ENCODE assay signal across 9 cellular contexts in genomic region chr1:12179111-12179519, GRCh38. TPM values are rescaled to one million over a fixed set of nuclear protein-coding genes. Genes with fewer than 3 reads are reported as not detected.
A peak's percentile ranks its signal among the peaks of the same experiment; 100 is the strongest.
DNase-seq lines count a peak whose midpoint lies in the region; ATAC-seq and TF ChIP-seq lines count a peak whose summit lies in the region.
"Had no signal": no experiment of that assay in that cellular context is flagged by ENCODE, and none has a peak within 500 bp of the region (broad histone marks: within the 10 kb centered on the region; RNA-seq: fewer than 3 reads in every experiment).

No MANE protein-coding gene starts in this region.

- H3K9me3 ChIP-seq in SJSA1 (replicated peaks) (no peaks in the 10 kb centered on the region), muscle layer of duodenum (ENCODE audit: control insufficient read depth in 1 of 2, low read length in 2 of 2) (no peaks in the 10 kb centered on the region)

- peaks cover 80% of the 10 kb centered on the region for H3K4me1 Mint-ChIP-seq in activated naive CD8-positive, alpha-beta T cell treated with anti-CD3 and anti-CD28 coated beads, Interleukin-2, amount 10 ng/mL, durations not matched to agents 7 days and 5 days

- peaks cover 36% of the 10 kb centered on the region for H3K36me3 Mint-ChIP-seq in activated naive CD8-positive, alpha-beta T cell treated with anti-CD3 and anti-CD28 coated beads, Interleukin-2, amount 10 ng/mL, durations not matched to agents 7 days and 5 days
- H3K36me3 Mint-ChIP-seq: brain had no signal

- H3K9me3 Mint-ChIP-seq in activated naive CD8-positive, alpha-beta T cell treated with anti-CD3 and anti-CD28 coated beads, Interleukin-2, amount 10 ng/mL, durations not matched to agents 7 days and 5 days = no peaks in the 10 kb centered on the region

- peak overlapping the region; percentile 91 for H3K27ac Mint-ChIP-seq in activated naive CD8-positive, alpha-beta T cell treated with anti-CD3 and anti-CD28 coated beads, Interleukin-2, amount 10 ng/mL, durations not matched to agents 7 days and 5 days

- POLR2A ChIA-PET in activated naive CD8-positive, alpha-beta T cell treated with anti-CD3 and anti-CD28 coated beads, Interleukin-2, amount 10 ng/mL, durations not matched to agents 7 days and 5 days (lab: Charles Lee) = interaction anchor here (0.5 to 4.3 kb wide), 12 partner anchors 8 to 269 kb away, joined by 3 to 67 read pairs (median 8); partner anchors contain the start of gene TNFRSF1B

- no peaks in the 10 kb centered on the region for H3K27me3 Mint-ChIP-seq in activated naive CD8-positive, alpha-beta T cell treated with anti-CD3 and anti-CD28 coated beads, Interleukin-2, amount 10 ng/mL, durations not matched to agents 7 days and 5 days

- H3K27ac ChIP-seq in SJSA1 (peak overlapping the region; percentile 23; the same call in 1 of the 2 replicates), muscle layer of duodenum (ENCODE audit: low read length) (peak overlapping the region; percentile 61), substantia nigra (ENCODE audit: low read depth, low read length, poor library complexity, severe bottlenecking) (peak overlapping the region; percentile 62)

- H3K4me3 Mint-ChIP-seq in activated naive CD8-positive, alpha-beta T cell treated with anti-CD3 and anti-CD28 coated beads, Interleukin-2, amount 10 ng/mL, durations not matched to agents 7 days and 5 days = peak overlapping the region; percentile 79
- H3K4me3 Mint-ChIP-seq: brain had no signal

- no peak overlapping the region for H3K4me3 ChIP-seq in SJSA1
- no peak overlapping the region for H3K4me3 ChIP-seq in muscle layer of duodenum (ENCODE audit: low read depth in 1 of 2, low read length in 2 of 2)

- DNase-seq in A172 (ENCODE audit: low spot score) (peak; percentile 58), SJSA1 (ENCODE audit: low read depth in 1 of 2, low spot score in 2 of 2) (peak; percentile 52 to 87), substantia nigra (lab: John Stamatoyannopoulos, UW) (peak in 3 of 49 donors; percentile 26 to 41 (median 29))
- peak; percentile 77 for DNase-seq in activated naive CD8-positive, alpha-beta T cell treated with anti-CD3 and anti-CD28 coated beads, Interleukin-2, amount 10 ng/mL, durations not matched to agents 7 days and 5 days

- no peaks in the 10 kb centered on the region for H3K27me3 ChIP-seq in SJSA1 (replicated peaks)
- H3K27me3 ChIP-seq in muscle layer of duodenum (ENCODE audit: low read depth, low read length) = no peaks in the 10 kb centered on the region

- ATAC-seq in activated naive CD8-positive, alpha-beta T cell treated with anti-CD3 and anti-CD28 coated beads, Interleukin-2, amount 10 ng/mL, durations not matched to agents 7 days and 5 days (ENCODE audit: low read depth) = peak; percentile 58
- ATAC-seq in GM21526 (IDR thresholded peaks at IDR 0.05; ENCODE audit: low FRiP score, unreplicated experiment) = no peak
- no peak; the same call in 1 of the 3 replicates for ATAC-seq in SK-N-SH treated with all-trans-retinoic acid at 6 μM for 48 hours
- ATAC-seq in GM21423 (IDR thresholded peaks at IDR 0.05; ENCODE audit: unreplicated experiment) = no peak

- H3K36me3 ChIP-seq in SJSA1 (no peaks in the 10 kb centered on the region), muscle layer of duodenum (ENCODE audit: control insufficient read depth in 1 of 2, insufficient read depth in 2 of 2, low read length in 2 of 2) (no peaks in the 10 kb centered on the region)

- H3K4me1 ChIP-seq in SJSA1 (replicated peaks) (peaks cover 21% of the 10 kb centered on the region), muscle layer of duodenum (ENCODE audit: control insufficient read depth in 1 of 2, insufficient read depth in 2 of 2, low read length in 2 of 2) (peaks cover 7 to 65% of the 10 kb centered on the region in 2 donors)

TF ChIP-seq in SK-N-SH treated with all-trans-retinoic acid at 6 μM for 48 hours, 23 proteins besides CTCF, POLR2A, EP300 and RAD21:
- TF ChIP-seq, protein P1, sequence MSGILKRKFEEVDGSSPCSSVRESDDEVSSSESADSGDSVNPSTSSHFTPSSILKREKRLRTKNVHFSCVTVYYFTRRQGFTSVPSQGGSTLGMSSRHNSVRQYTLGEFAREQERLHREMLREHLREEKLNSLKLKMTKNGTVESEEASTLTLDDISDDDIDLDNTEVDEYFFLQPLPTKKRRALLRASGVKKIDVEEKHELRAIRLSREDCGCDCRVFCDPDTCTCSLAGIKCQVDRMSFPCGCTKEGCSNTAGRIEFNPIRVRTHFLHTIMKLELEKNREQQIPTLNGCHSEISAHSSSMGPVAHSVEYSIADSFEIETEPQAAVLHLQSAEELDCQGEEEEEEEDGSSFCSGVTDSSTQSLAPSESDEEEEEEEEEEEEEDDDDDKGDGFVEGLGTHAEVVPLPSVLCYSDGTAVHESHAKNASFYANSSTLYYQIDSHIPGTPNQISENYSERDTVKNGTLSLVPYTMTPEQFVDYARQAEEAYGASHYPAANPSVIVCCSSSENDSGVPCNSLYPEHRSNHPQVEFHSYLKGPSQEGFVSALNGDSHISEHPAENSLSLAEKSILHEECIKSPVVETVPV (CRISPR knock-in tag; IDR thresholded peaks at IDR 0.05) = no peak
- TF ChIP-seq ZC3H10 (CRISPR knock-in tag; IDR thresholded peaks at IDR 0.05) = no peak
- TF ChIP-seq RARB (CRISPR knock-in tag; IDR thresholded peaks at IDR 0.05) = no peak
- TF ChIP-seq, protein P2, sequence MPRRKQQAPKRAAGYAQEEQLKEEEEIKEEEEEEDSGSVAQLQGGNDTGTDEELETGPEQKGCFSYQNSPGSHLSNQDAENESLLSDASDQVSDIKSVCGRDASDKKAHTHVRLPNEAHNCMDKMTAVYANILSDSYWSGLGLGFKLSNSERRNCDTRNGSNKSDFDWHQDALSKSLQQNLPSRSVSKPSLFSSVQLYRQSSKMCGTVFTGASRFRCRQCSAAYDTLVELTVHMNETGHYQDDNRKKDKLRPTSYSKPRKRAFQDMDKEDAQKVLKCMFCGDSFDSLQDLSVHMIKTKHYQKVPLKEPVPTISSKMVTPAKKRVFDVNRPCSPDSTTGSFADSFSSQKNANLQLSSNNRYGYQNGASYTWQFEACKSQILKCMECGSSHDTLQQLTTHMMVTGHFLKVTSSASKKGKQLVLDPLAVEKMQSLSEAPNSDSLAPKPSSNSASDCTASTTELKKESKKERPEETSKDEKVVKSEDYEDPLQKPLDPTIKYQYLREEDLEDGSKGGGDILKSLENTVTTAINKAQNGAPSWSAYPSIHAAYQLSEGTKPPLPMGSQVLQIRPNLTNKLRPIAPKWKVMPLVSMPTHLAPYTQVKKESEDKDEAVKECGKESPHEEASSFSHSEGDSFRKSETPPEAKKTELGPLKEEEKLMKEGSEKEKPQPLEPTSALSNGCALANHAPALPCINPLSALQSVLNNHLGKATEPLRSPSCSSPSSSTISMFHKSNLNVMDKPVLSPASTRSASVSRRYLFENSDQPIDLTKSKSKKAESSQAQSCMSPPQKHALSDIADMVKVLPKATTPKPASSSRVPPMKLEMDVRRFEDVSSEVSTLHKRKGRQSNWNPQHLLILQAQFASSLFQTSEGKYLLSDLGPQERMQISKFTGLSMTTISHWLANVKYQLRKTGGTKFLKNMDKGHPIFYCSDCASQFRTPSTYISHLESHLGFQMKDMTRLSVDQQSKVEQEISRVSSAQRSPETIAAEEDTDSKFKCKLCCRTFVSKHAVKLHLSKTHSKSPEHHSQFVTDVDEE (CRISPR knock-in tag; IDR thresholded peaks at IDR 0.05) = no peak
- no peak for TF ChIP-seq ZNF565 (CRISPR knock-in tag; conservative IDR thresholded peaks at IDR 0.05; ENCODE audit: low read depth)
- no peak for TF ChIP-seq ISL1 (CRISPR knock-in tag; IDR thresholded peaks at IDR 0.05)
- no peak for TF ChIP-seq ARNTL (CRISPR knock-in tag; IDR thresholded peaks at IDR 0.05; ENCODE audit: borderline replicate concordance, low read depth)
- TF ChIP-seq OSR1 (CRISPR knock-in tag; IDR thresholded peaks at IDR 0.05) = no peak
- TF ChIP-seq BACH2 (CRISPR knock-in tag; IDR thresholded peaks at IDR 0.05; ENCODE audit: borderline replicate concordance) = no peak
- TF ChIP-seq, protein P3, sequence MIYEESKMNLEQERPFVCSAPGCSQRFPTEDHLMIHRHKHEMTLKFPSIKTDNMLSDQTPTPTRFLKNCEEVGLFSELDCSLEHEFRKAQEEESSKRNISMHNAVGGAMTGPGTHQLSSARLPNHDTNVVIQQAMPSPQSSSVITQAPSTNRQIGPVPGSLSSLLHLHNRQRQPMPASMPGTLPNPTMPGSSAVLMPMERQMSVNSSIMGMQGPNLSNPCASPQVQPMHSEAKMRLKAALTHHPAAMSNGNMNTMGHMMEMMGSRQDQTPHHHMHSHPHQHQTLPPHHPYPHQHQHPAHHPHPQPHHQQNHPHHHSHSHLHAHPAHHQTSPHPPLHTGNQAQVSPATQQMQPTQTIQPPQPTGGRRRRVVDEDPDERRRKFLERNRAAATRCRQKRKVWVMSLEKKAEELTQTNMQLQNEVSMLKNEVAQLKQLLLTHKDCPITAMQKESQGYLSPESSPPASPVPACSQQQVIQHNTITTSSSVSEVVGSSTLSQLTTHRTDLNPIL (CRISPR knock-in tag; IDR thresholded peaks at IDR 0.05; ENCODE audit: low read depth) = no peak

RNA-seq across cellular contexts. Expression of gene TNFRSF1B, which starts 12.3 kb away (rescaled TPM):
- total RNA-seq in A172 (2014; rRNA removed; shearing (Covaris generic)) = not detected in 2 replicates
- total RNA-seq in SJSA1 (2014; rRNA removed; shearing (Covaris generic)) = 0.13 and 1.4 TPM in 2 replicates
- total RNA-seq in activated naive CD8-positive, alpha-beta T cell treated with anti-CD3 and anti-CD28 coated beads, Interleukin-2, amount 10 ng/mL, durations not matched to agents 7 days and 5 days = 100 to 1,000 TPM; 215 to 246 TPM

RNA-seq across cellular contexts. Expression of gene VPS13D, which starts 50.7 kb away (rescaled TPM):
- 5.8 and 6.8 TPM in 2 replicates for total RNA-seq in A172 (2014; rRNA removed; shearing (Covaris generic))
- total RNA-seq in SJSA1 (2014; rRNA removed; shearing (Covaris generic)) = 7.3 and 12.9 TPM in 2 replicates
- total RNA-seq in activated naive CD8-positive, alpha-beta T cell treated with anti-CD3 and anti-CD28 coated beads, Interleukin-2, amount 10 ng/mL, durations not matched to agents 7 days and 5 days = 10 to 100 TPM; 52.6 to 53.3 TPM

Comparison
In these comparisons a context has a peak if more than half of its experiments do, and no peak if none do; other contexts are left out.
1. RNA of gene TNFRSF1B, which starts 12.3 kb away (total RNA-seq): 215 to 246 TPM in activated naive CD8-positive, alpha-beta T cell treated with anti-CD3 and anti-CD28 coated beads, Interleukin-2, amount 10 ng/mL, durations not matched to agents 7 days and 5 days; 0.13 to 1.4 TPM in SJSA1 and not detected in A172; every median in the first group is over 10 times any median in the second.
2. Peak in every context shown above with its lines, with median percentiles within 50 percentile points of each other: H3K27ac ChIP-seq.